ENCODE assay signal across 1 cellular context in the genomic region with DNA sequence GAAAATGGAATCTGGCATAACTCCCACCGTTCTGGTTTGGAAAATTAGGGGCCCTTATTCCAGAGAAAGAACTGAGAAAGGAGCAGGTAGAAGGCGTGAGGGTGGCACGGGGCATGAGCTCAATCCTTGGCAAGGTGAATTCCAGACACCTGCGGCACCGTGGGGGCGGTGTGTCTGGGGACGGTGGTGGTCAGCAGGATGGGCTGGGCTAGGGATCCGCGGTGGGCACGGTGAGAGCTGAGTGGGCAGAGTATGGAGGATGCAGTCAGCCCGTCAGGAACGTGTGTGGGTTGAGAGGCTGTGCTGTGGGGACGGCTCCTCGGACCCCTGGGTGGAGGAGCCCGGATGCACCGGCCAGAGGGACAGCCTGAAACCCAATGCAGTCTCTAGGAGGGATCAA.
TF ChIP-seq lines count a peak whose summit lies in the region.

No MANE protein-coding gene starts in this region.

TF ChIP-seq in GM23338, 12 proteins besides CTCF, POLR2A, EP300 and RAD21 (continued from another document):
- TF ChIP-seq, protein P1, sequence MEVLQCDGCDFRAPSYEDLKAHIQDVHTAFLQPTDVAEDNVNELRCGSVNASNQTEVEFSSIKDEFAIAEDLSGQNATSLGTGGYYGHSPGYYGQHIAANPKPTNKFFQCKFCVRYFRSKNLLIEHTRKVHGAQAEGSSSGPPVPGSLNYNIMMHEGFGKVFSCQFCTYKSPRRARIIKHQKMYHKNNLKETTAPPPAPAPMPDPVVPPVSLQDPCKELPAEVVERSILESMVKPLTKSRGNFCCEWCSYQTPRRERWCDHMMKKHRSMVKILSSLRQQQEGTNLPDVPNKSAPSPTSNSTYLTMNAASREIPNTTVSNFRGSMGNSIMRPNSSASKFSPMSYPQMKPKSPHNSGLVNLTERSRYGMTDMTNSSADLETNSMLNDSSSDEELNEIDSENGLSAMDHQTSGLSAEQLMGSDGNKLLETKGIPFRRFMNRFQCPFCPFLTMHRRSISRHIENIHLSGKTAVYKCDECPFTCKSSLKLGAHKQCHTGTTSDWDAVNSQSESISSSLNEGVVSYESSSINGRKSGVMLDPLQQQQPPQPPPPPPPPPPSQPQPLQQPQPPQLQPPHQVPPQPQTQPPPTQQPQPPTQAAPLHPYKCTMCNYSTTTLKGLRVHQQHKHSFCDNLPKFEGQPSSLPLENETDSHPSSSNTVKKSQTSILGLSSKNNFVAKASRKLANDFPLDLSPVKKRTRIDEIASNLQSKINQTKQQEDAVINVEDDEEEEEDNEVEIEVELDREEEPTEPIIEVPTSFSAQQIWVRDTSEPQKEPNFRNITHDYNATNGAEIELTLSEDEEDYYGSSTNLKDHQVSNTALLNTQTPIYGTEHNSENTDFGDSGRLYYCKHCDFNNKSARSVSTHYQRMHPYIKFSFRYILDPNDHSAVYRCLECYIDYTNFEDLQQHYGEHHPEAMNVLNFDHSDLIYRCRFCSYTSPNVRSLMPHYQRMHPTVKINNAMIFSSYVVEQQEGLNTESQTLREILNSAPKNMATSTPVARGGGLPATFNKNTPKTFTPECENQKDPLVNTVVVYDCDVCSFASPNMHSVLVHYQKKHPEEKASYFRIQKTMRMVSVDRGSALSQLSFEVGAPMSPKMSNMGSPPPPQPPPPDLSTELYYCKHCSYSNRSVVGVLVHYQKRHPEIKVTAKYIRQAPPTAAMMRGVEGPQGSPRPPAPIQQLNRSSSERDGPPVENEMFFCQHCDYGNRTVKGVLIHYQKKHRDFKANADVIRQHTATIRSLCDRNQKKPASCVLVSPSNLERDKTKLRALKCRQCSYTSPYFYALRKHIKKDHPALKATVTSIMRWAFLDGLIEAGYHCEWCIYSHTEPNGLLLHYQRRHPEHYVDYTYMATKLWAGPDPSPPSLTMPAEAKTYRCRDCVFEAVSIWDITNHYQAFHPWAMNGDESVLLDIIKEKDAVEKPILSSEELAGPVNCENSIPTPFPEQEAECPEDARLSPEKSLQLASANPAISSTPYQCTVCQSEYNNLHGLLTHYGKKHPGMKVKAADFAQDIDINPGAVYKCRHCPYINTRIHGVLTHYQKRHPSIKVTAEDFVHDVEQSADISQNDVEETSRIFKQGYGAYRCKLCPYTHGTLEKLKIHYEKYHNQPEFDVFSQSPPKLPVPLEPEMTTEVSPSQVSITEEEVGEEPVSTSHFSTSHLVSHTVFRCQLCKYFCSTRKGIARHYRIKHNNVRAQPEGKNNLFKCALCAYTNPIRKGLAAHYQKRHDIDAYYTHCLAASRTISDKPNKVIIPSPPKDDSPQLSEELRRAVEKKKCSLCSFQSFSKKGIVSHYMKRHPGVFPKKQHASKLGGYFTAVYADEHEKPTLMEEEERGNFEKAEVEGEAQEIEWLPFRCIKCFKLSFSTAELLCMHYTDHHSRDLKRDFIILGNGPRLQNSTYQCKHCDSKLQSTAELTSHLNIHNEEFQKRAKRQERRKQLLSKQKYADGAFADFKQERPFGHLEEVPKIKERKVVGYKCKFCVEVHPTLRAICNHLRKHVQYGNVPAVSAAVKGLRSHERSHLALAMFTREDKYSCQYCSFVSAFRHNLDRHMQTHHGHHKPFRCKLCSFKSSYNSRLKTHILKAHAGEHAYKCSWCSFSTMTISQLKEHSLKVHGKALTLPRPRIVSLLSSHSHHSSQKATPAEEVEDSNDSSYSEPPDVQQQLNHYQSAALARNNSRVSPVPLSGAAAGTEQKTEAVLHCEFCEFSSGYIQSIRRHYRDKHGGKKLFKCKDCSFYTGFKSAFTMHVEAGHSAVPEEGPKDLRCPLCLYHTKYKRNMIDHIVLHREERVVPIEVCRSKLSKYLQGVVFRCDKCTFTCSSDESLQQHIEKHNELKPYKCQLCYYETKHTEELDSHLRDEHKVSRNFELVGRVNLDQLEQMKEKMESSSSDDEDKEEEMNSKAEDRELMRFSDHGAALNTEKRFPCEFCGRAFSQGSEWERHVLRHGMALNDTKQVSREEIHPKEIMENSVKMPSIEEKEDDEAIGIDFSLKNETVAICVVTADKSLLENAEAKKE (CRISPR knock-in tag; IDR thresholded peaks at IDR 0.05) = no peak
- TF ChIP-seq EZH2 (IDR thresholded peaks at IDR 0.05; ENCODE audit: low read depth, unreplicated experiment) = no peak
- TF ChIP-seq CREB1 (CRISPR knock-in tag; IDR thresholded peaks at IDR 0.05; ENCODE audit: low read depth) = no peak
- no peak for TF ChIP-seq EZH2phosphoT487 (IDR thresholded peaks at IDR 0.05; ENCODE audit: unreplicated experiment)
- no peak for TF ChIP-seq JUNB (IDR thresholded peaks at IDR 0.05; ENCODE audit: unreplicated experiment)
- TF ChIP-seq, protein P2, sequence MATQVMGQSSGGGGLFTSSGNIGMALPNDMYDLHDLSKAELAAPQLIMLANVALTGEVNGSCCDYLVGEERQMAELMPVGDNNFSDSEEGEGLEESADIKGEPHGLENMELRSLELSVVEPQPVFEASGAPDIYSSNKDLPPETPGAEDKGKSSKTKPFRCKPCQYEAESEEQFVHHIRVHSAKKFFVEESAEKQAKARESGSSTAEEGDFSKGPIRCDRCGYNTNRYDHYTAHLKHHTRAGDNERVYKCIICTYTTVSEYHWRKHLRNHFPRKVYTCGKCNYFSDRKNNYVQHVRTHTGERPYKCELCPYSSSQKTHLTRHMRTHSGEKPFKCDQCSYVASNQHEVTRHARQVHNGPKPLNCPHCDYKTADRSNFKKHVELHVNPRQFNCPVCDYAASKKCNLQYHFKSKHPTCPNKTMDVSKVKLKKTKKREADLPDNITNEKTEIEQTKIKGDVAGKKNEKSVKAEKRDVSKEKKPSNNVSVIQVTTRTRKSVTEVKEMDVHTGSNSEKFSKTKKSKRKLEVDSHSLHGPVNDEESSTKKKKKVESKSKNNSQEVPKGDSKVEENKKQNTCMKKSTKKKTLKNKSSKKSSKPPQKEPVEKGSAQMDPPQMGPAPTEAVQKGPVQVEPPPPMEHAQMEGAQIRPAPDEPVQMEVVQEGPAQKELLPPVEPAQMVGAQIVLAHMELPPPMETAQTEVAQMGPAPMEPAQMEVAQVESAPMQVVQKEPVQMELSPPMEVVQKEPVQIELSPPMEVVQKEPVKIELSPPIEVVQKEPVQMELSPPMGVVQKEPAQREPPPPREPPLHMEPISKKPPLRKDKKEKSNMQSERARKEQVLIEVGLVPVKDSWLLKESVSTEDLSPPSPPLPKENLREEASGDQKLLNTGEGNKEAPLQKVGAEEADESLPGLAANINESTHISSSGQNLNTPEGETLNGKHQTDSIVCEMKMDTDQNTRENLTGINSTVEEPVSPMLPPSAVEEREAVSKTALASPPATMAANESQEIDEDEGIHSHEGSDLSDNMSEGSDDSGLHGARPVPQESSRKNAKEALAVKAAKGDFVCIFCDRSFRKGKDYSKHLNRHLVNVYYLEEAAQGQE (IDR thresholded peaks at IDR 0.05; ENCODE audit: unreplicated experiment) = no peak
- no peak for TF ChIP-seq ZNF331 (CRISPR knock-in tag; IDR thresholded peaks at IDR 0.05; ENCODE audit: low read depth)
